In the genomic region with DNA sequence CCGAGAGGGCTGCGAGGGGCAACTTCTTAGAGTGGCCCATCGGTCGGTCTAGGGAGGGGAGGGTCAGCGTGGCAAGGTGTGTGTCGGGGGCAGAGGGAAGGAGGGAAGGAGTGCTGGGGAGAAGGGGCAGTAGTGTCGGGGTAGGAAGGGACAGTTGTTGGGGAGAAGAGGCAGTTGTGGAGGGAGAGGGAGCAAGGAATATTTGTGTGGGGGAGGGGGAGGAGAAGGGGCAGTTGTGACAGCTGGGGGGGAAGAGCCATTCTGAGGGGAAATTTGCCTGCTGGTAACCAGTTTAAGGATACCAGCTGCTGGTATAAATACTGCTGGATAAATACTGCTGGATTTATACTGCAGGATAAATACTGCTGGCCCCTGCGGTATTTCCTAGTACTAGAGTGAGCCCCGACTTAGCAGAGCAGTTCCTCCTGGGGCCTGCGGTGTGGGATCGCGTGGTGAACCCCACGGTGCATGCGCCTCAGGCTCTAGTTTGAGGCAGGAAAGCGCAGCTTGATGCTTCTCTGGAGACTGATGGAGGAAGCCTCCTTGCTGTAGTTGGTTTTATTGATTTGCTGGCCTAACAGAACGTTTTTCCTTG, we compare ENCODE assay signal across 9 cellular contexts. TPM values are rescaled to one million over a fixed set of nuclear protein-coding genes. Genes with fewer than 3 reads are reported as not detected.
DNase-seq lines count a peak whose midpoint lies in the region; ATAC-seq, FAIRE-seq and TF ChIP-seq lines count a peak whose summit lies in the region.
"Had no signal": no experiment of that assay in that cellular context is flagged by ENCODE, and none has a peak within 500 bp of the region (broad histone marks: within the 10 kb centered on the region; RNA-seq: fewer than 3 reads in every experiment).

No MANE protein-coding gene starts in this region.

- H3K4me1 ChIP-seq in HUES64 (ENCODE audit: insufficient read depth, low read length), result peaks cover 16% of the 10 kb centered on the region
- peaks cover 9% of the 10 kb centered on the region for H3K4me1 ChIP-seq in adipocyte (ENCODE audit: control insufficient read depth, insufficient read depth, low read length)
- peaks cover 0 to 6% of the 10 kb centered on the region in 2 donors for H3K4me1 ChIP-seq in kidney (ENCODE audit: control insufficient read depth in 1 of 2, insufficient read depth in 1 of 2, low read depth in 1 of 2, low read length in 2 of 2)
- peaks cover 17% of the 10 kb centered on the region for H3K4me1 ChIP-seq in stomach smooth muscle (ENCODE audit: control insufficient read depth, insufficient read depth, low read length)

- POLR2A ChIA-PET in AG04450 (lab: Yijun Ruan, JAX), result interaction anchor here (0.6 to 1.0 kb wide), 2 partner anchors 13 to 443 kb away, joined by 4 to 10 read pairs; partner anchors contain the start of gene EFNB3

- intact Hi-C loops in kidney (cut with DNase I), result no loop called here

- no peak overlapping the region for H3K27ac ChIP-seq in AG04450 (ENCODE audit: low read depth, low read length)
- H3K27ac ChIP-seq in HUES64 (ENCODE audit: low read depth, low read length), result no peak overlapping the region; the same call in 1 of the 2 replicates
- H3K27ac ChIP-seq in kidney (ENCODE audit: low read depth in 2 of 2, low read length in 2 of 2), result no peak overlapping the region
- no peak overlapping the region for H3K27ac ChIP-seq in stomach smooth muscle (ENCODE audit: low read length)

- CTCF ChIA-PET in AG04450 (lab: Charles Lee), result interaction anchor here (0.7 kb wide), 4 partner anchors 10 to 502 kb away, joined by 3 to 7 read pairs (median 4); no protein-coding TSS in a partner anchor

- 13% methylated on average over 16 of the region's 16 CpGs for WGBS in HUES64

- H3K9me3 ChIP-seq in AG04450 (ENCODE audit: control insufficient read depth, insufficient read depth, low read length), result no peaks in the 10 kb centered on the region
- H3K9me3 ChIP-seq in HUES64 (ENCODE audit: insufficient read depth, low read depth, low read length), result no peaks in the 10 kb centered on the region
- no peaks in the 10 kb centered on the region for H3K9me3 ChIP-seq in adipocyte (ENCODE audit: control insufficient read depth, low read length)
- no peaks in the 10 kb centered on the region for H3K9me3 ChIP-seq in kidney (ENCODE audit: control insufficient read depth in 1 of 2, low read length in 2 of 2)
- H3K9me3 ChIP-seq in stomach smooth muscle (ENCODE audit: control insufficient read depth in 2 of 2, low read length in 2 of 2), result no peaks in the 10 kb centered on the region

- DNase-seq in AG04450 (ENCODE audit: low read depth, low spot score) (no peak), adipocyte (ENCODE audit: low read depth) (peak; percentile 22), kidney (peak; percentile 63), middle frontal gyrus (ENCODE audit: extremely low spot score, low spot score) (no peak), epidermal melanocyte (ENCODE audit: insufficient read length, low spot score) (no peak)

- H3K27me3 ChIP-seq in AG04450 (ENCODE audit: control insufficient read depth, insufficient read depth, low read length), result peaks cover 43% of the 10 kb centered on the region
- peaks cover 19% of the 10 kb centered on the region for H3K27me3 ChIP-seq in HUES64 (ENCODE audit: insufficient read depth, low read length)
- peaks cover 51% of the 10 kb centered on the region for H3K27me3 ChIP-seq in adipocyte (replicated peaks; ENCODE audit: control insufficient read depth, insufficient read depth, low read length)
- peaks cover 16% of the 10 kb centered on the region in 2 donors for H3K27me3 ChIP-seq in stomach smooth muscle (ENCODE audit: control insufficient read depth in 1 of 2, insufficient read depth in 2 of 2, low read length in 2 of 2)

- H3K36me3 ChIP-seq in HUES64 (ENCODE audit: insufficient read depth, low read length) (no peaks in the 10 kb centered on the region), adipocyte (ENCODE audit: control insufficient read depth, insufficient read depth, low read length, severe bottlenecking) (no peaks in the 10 kb centered on the region), kidney (ENCODE audit: control insufficient read depth in 1 of 2, insufficient read depth in 2 of 2, low read length in 2 of 2) (no peaks in the 10 kb centered on the region), stomach smooth muscle (ENCODE audit: control insufficient read depth in 2 of 2, insufficient read depth in 2 of 2, low read length in 2 of 2) (no peaks in the 10 kb centered on the region)

- TF ChIP-seq CTCF in AG04450 (IDR thresholded peaks at IDR 0.05; ENCODE audit: low read depth, low read length), result no peak
- TF ChIP-seq CTCF in kidney (IDR thresholded peaks at IDR 0.05; ENCODE audit: borderline replicate concordance, extremely low read depth, insufficient read depth), result no peak

- no peak for ATAC-seq in HG02885 (IDR thresholded peaks at IDR 0.05; ENCODE audit: poor library complexity, unreplicated experiment)

- H3K4me3 ChIP-seq in AG04450 (ENCODE audit: low read depth, low read length), result peak overlapping the region; percentile 74
- peak overlapping the region; percentile 85 for H3K4me3 ChIP-seq in HUES64 (ENCODE audit: low read length)
- H3K4me3 ChIP-seq in adipocyte (ENCODE audit: low read length), result peak overlapping the region; percentile 80
- H3K4me3 ChIP-seq in kidney (ENCODE audit: low read length in 2 of 2), result peak overlapping the region in 1 of 2 donors; percentile 64
- peak overlapping the region; percentile 64 to 72 for H3K4me3 ChIP-seq in stomach smooth muscle (ENCODE audit: low read length in 2 of 2)

- H3K9ac ChIP-seq in HUES64 (ENCODE audit: low read depth, low read length) (no peak overlapping the region), adipocyte (ENCODE audit: low read length) (peak overlapping the region; percentile 74), kidney (ENCODE audit: low read length in 2 of 2) (peak overlapping the region in 1 of 2 donors; percentile 77), stomach smooth muscle (ENCODE audit: low read length in 2 of 2) (peak overlapping the region in 1 of 2 donors; percentile 53)

- no peak for FAIRE-seq in kidney (lab: Jason Lieb, UNC)
- FAIRE-seq: colon had no signal

RNA-seq across cellular contexts. Expression of gene DNAH2, which starts 0.3 kb away (rescaled TPM):
- 0.04 and 0.06 TPM in 2 replicates for polyA plus RNA-seq in AG04450 (2011; rRNA removed)
- polyA minus RNA-seq in AG04450 (2011; rRNA and poly(A)+ RNA removed), result 0.09 TPM in 2 replicates
- 0.10 TPM for polyA plus RNA-seq in HUES64 (2013, experiment 1 of 2)
- polyA plus RNA-seq in HUES64 (2013, experiment 2 of 2), result 0.32 TPM
- total RNA-seq in kidney, result 0.66 TPM
- polyA plus RNA-seq in kidney (ENCODE audit: insufficient read depth, low read depth, low replicate concordance), result 0.17 TPM

RNA-seq across cellular contexts. Expression of gene EFNB3, which starts 12.9 kb away (rescaled TPM):
- polyA plus RNA-seq in AG04450 (2011; rRNA removed), result 7.2 and 7.7 TPM in 2 replicates
- 5.3 and 6.7 TPM in 2 replicates for polyA minus RNA-seq in AG04450 (2011; rRNA and poly(A)+ RNA removed)
- polyA plus RNA-seq in HUES64 (2013, experiment 1 of 2), result 14.7 TPM
- 24.0 TPM for polyA plus RNA-seq in HUES64 (2013, experiment 2 of 2)
- 3.5 TPM for total RNA-seq in kidney
- 2.3 TPM for polyA plus RNA-seq in kidney (ENCODE audit: insufficient read depth, low read depth, low replicate concordance)

RNA-seq across cellular contexts. Expression of gene WRAP53, which starts 29.6 kb away (rescaled TPM):
- polyA plus RNA-seq in AG04450 (2011; rRNA removed) (4.1 and 4.5 TPM in 2 replicates), kidney (ENCODE audit: insufficient read depth, low read depth, low replicate concordance) (10.8 TPM)
- polyA minus RNA-seq in AG04450 (2011; rRNA and poly(A)+ RNA removed), result 3.1 and 3.7 TPM in 2 replicates
- polyA plus RNA-seq in HUES64 (2013, experiment 1 of 2), result 26.4 TPM
- polyA plus RNA-seq in HUES64 (2013, experiment 2 of 2), result 23.1 TPM
- 6.5 TPM for total RNA-seq in kidney

RNA-seq across cellular contexts. Expression of gene TP53, which starts 30.6 kb away (rescaled TPM):
- polyA plus RNA-seq in AG04450 (2011; rRNA removed), result 40.7 and 48.9 TPM in 2 replicates
- polyA minus RNA-seq in AG04450 (2011; rRNA and poly(A)+ RNA removed), result 54.7 and 63.4 TPM in 2 replicates
- 135 TPM for polyA plus RNA-seq in HUES64 (2013, experiment 1 of 2)
- polyA plus RNA-seq in HUES64 (2013, experiment 2 of 2), result 133 TPM
- 66.9 TPM for total RNA-seq in kidney
- 14.8 TPM for polyA plus RNA-seq in kidney (ENCODE audit: insufficient read depth, low read depth, low replicate concordance)

Comparison
In these comparisons a context has a peak if more than half of its experiments do, and no peak if none do; other contexts are left out.
1. DNase-seq: peak in adipocyte (single experiment) and kidney (single experiment); none in AG04450 (single experiment), middle frontal gyrus (single experiment) and epidermal melanocyte (single experiment).